9 cellular contexts compared by ENCODE assay signal in genomic region chr5:141512390-141513020, GRCh38. TPM values are rescaled to one million over a fixed set of nuclear protein-coding genes. Genes with fewer than 3 reads are reported as not detected.
DNase-seq lines count a peak whose midpoint lies in the region; ATAC-seq and TF ChIP-seq lines count a peak whose summit lies in the region.
"Had no signal": no experiment of that assay in that cellular context is flagged by ENCODE, and none has a peak within 500 bp of the region (broad histone marks: within the 10 kb centered on the region; RNA-seq: fewer than 3 reads in every experiment).

No MANE protein-coding gene starts in this region.

- ATAC-seq in HG02798 (IDR thresholded peaks at IDR 0.05; ENCODE audit: poor library complexity, unreplicated experiment): peak; percentile 15
- ATAC-seq in Right ventricle myocardium superior (ENCODE audit: poor library complexity): peak; percentile 43

- TF ChIP-seq POLR2A in transverse colon (IDR thresholded peaks at IDR 0.05): no peak

- peak overlapping the region; percentile 99 for H2BK5ac ChIP-seq in trophoblast cell (ENCODE audit: low read depth, low read length, poor library complexity)

- H3K9me3 ChIP-seq in Caco-2 (no peaks in the 10 kb centered on the region), trophoblast cell (ENCODE audit: insufficient read depth, low read depth, low read length) (no peaks in the 10 kb centered on the region), transverse colon (no peaks in the 10 kb centered on the region)

- no peaks in the 10 kb centered on the region for H3K27me3 Mint-ChIP-seq in Caco-2 (ENCODE audit: insufficient read depth, unreplicated experiment)
- no peaks in the 10 kb centered on the region for H3K27me3 Mint-ChIP-seq in activated naive CD4-positive, alpha-beta T cell treated with anti-CD3 and anti-CD28 coated beads, Interleukin-2, amount 50 U/mL, for 24 hours

- peak; percentile 64 to 77 for DNase-seq in Caco-2
- peak; percentile 48 to 51 for DNase-seq in SHP77 (lab: John Stamatoyannopoulos, UW)
- peak; percentile 89 for DNase-seq in Right ventricle myocardium superior
- DNase-seq in trophoblast cell: peak; percentile 73 to 89
- DNase-seq in transverse colon: peak; percentile 90
- DNase-seq in occipital lobe (lab: John Stamatoyannopoulos, UW): no peak

- H3K4ac ChIP-seq in trophoblast cell (ENCODE audit: low read depth, low read length): peak overlapping the region; percentile 93

- H3K23ac ChIP-seq in trophoblast cell (ENCODE audit: low read length): no peak overlapping the region

- in situ Hi-C loops in transverse colon (cut with MboI; ENCODE audit: low pct_ligation_motif_present in 1 of 4, low pct_unique_long_range_greater_than_20kb in 1 of 4, low sequenced_read_pairs in 3 of 4): no loop called here

- CTCF ChIA-PET in Caco-2 (lab: Charles Lee): interaction anchor here (0.6 to 1.0 kb wide), 2 partner anchors 52 to 304 kb away, joined by 3 read pairs; no protein-coding TSS in a partner anchor

- peak overlapping the region; percentile 99 for H2BK120ac ChIP-seq in trophoblast cell (ENCODE audit: insufficient read depth, low read length, poor library complexity)

- H4K91ac ChIP-seq in trophoblast cell (ENCODE audit: low read depth, low read length): peak overlapping the region; percentile 99

- no peak overlapping the region for H3K4me3 Mint-ChIP-seq in Caco-2 (ENCODE audit: unreplicated experiment)
- peak overlapping the region; percentile 86 for H3K4me3 Mint-ChIP-seq in activated naive CD4-positive, alpha-beta T cell treated with anti-CD3 and anti-CD28 coated beads, Interleukin-2, amount 50 U/mL, for 24 hours

- H3K18ac ChIP-seq in trophoblast cell (ENCODE audit: low read length): peak overlapping the region; percentile 89

- H3K4me1 Mint-ChIP-seq in Caco-2 (ENCODE audit: low read depth, unreplicated experiment): no peaks in the 10 kb centered on the region
- peaks cover 42% of the 10 kb centered on the region for H3K4me1 Mint-ChIP-seq in activated naive CD4-positive, alpha-beta T cell treated with anti-CD3 and anti-CD28 coated beads, Interleukin-2, amount 50 U/mL, for 24 hours

- H3K27ac ChIP-seq in trophoblast cell (ENCODE audit: low read depth, low read length) (peak overlapping the region; percentile 99), transverse colon (peak overlapping the region; percentile 78 to 91 (median 89))

- peaks cover 62% of the 10 kb centered on the region for H3K36me3 Mint-ChIP-seq in Caco-2 (ENCODE audit: insufficient read depth, unreplicated experiment)
- H3K36me3 Mint-ChIP-seq in activated naive CD4-positive, alpha-beta T cell treated with anti-CD3 and anti-CD28 coated beads, Interleukin-2, amount 50 U/mL, for 24 hours: peaks cover 6% of the 10 kb centered on the region

- H3K4me3 ChIP-seq in Caco-2 (ENCODE audit: low read depth, low read length) (no peak overlapping the region), trophoblast cell (ENCODE audit: low read depth, low read length) (peak overlapping the region; percentile 67), transverse colon (peak overlapping the region; percentile 43 to 50 (median 48))

- H2AFZ ChIP-seq in trophoblast cell (ENCODE audit: insufficient read depth, low read length, poor library complexity): peak overlapping the region; percentile 62

- no CpG with 5 or more reads among the region's 32 CpGs for WGBS in trophoblast cell (ENCODE audit: extremely low coverage, insufficient coverage, insufficient read length)
- 5 to 12% methylated on average over 9 to 32 of the region's 32 CpGs for whole genome bisulfite sequencing in transverse colon (ENCODE audit: low coverage in 1 of 2), 2 donors

- peak overlapping the region; percentile 97 for H2AK5ac ChIP-seq in trophoblast cell (ENCODE audit: low read length)

- peak overlapping the region; percentile 91 for H2BK12ac ChIP-seq in trophoblast cell (ENCODE audit: low read length)

- H3K79me1 ChIP-seq in trophoblast cell (ENCODE audit: low read length): peaks cover 81% of the 10 kb centered on the region

- peak overlapping the region; percentile 96 for H3K14ac ChIP-seq in trophoblast cell (ENCODE audit: low read length)

- peak overlapping the region; percentile 36 for H3K9ac ChIP-seq in trophoblast cell (ENCODE audit: low read length)

- peaks cover 25% of the 10 kb centered on the region for H3K79me2 ChIP-seq in trophoblast cell (ENCODE audit: control insufficient read depth, insufficient read depth, low read length, poor library complexity)

- intact Hi-C loops in Caco-2 (cut with micrococcal nuclease; ENCODE audit: unreplicated experiment): loop anchor here (2.0 kb wide), 1 partner anchor 100 kb away; the partner anchor contains the start of gene PCDHGA10
- intact Hi-C loops in Right ventricle myocardium superior (cut with DNase I): loop anchor here (2.0 kb wide), 1 partner anchor 36 kb away; no protein-coding TSS in a partner anchor
- intact Hi-C loops in transverse colon (cut with DNase I; ENCODE audit: low total_unique reads): loop anchor here (5.0 kb wide), 1 partner anchor 35 kb away; the partner anchor contains the start of gene PCDHGC3

- no peaks in the 10 kb centered on the region for H3K27me3 ChIP-seq in Caco-2 (replicated peaks; ENCODE audit: control insufficient read depth, insufficient read depth, low read length)
- H3K27me3 ChIP-seq in trophoblast cell (ENCODE audit: insufficient read depth, low read length): no peaks in the 10 kb centered on the region
- no peaks in the 10 kb centered on the region for H3K27me3 ChIP-seq in transverse colon

- POLR2A ChIA-PET in Caco-2 (lab: Charles Lee): no interaction called here

- peak overlapping the region; percentile 85 for H4K8ac ChIP-seq in trophoblast cell (ENCODE audit: low read depth, low read length)

- no TSS peak for BruUV-seq in Caco-2 (replicated peaks; lab: Mats Ljungman, UMichigan)

- H3K4me2 ChIP-seq in trophoblast cell (ENCODE audit: low read length): peak overlapping the region; percentile 65

- no peak for TF ChIP-seq EP300 in transverse colon (IDR thresholded peaks at IDR 0.05; ENCODE audit: low read depth)

- no peaks in the 10 kb centered on the region for H3K4me1 ChIP-seq in Caco-2
- peaks cover 67 to 72% of the 10 kb centered on the region in 2 experiments for H3K4me1 ChIP-seq in trophoblast cell (ENCODE audit: control insufficient read depth in 1 of 2, insufficient read depth in 2 of 2, low read length in 2 of 2)
- peaks cover 23 to 54% (median 34%) of the 10 kb centered on the region in 4 donors for H3K4me1 ChIP-seq in transverse colon

- no peaks in the 10 kb centered on the region for H3K9me3 Mint-ChIP-seq in Caco-2 (ENCODE audit: unreplicated experiment)
- no peaks in the 10 kb centered on the region for H3K9me3 Mint-ChIP-seq in activated naive CD4-positive, alpha-beta T cell treated with anti-CD3 and anti-CD28 coated beads, Interleukin-2, amount 50 U/mL, for 24 hours

- peak overlapping the region; percentile 83 for H4K12ac ChIP-seq in trophoblast cell (ENCODE audit: low read depth, low read length)

- peak overlapping the region; percentile 58 for H3K27ac Mint-ChIP-seq in Caco-2 (ENCODE audit: unreplicated experiment)
- H3K27ac Mint-ChIP-seq in activated naive CD4-positive, alpha-beta T cell treated with anti-CD3 and anti-CD28 coated beads, Interleukin-2, amount 50 U/mL, for 24 hours: peak overlapping the region; percentile 71

- TF ChIP-seq CTCF in Caco-2 (IDR thresholded peaks at IDR 0.05; ENCODE audit: insufficient read depth in 1 of 2, low read depth in 1 of 2, low read length in 1 of 2, severe bottlenecking in 1 of 2, unreplicated experiment in 1 of 2) (peak; percentile 67 to 85), transverse colon (IDR thresholded peaks at IDR 0.05) (peak; percentile 85 to 94 (median 87))

- no peaks in the 10 kb centered on the region; the same call in 1 of the 2 replicates for H3K36me3 ChIP-seq in Caco-2 (ENCODE audit: control insufficient read depth, insufficient read depth, low read length)
- H3K36me3 ChIP-seq in trophoblast cell (ENCODE audit: control insufficient read depth in 1 of 2, insufficient read depth in 2 of 2, low read length in 2 of 2): peaks cover 24 to 31% of the 10 kb centered on the region in 2 experiments
- peaks cover 0 to 7% (median 0%) of the 10 kb centered on the region in 4 donors for H3K36me3 ChIP-seq in transverse colon

RNA-seq across cellular contexts. Expression of gene PCDHGC5, which starts 23.6 kb away (rescaled TPM):
- total RNA-seq in Caco-2 (2022): 0.21 and 0.25 TPM in 2 replicates
- total RNA-seq in Right ventricle myocardium superior: 3.0 TPM
- polyA plus RNA-seq in trophoblast cell (2013): 0.85 and 0.88 TPM in 2 replicates
- 1 to 10 TPM in 2 of 4 donors, under 1 TPM in 2; 0.20 to 2.5 (median 1.0) TPM for total RNA-seq in transverse colon
- 6.2 TPM for total RNA-seq in occipital lobe
- total RNA-seq: activated CD8-positive, alpha-beta memory T cell treated with anti-CD3 and anti-CD28 coated beads for 36 hours had no signal

RNA-seq across cellular contexts. Expression of gene PCDHGC4, which starts 27.7 kb away (rescaled TPM):
- total RNA-seq in Caco-2 (2022): 0.28 and 0.39 TPM in 2 replicates
- 3.0 TPM for total RNA-seq in Right ventricle myocardium superior
- 2.5 and 3.3 TPM in 2 replicates for polyA plus RNA-seq in trophoblast cell (2013)
- total RNA-seq in transverse colon: 10 to 100 TPM in 1 of 4 donors, 1 to 10 TPM in 3; 1.8 to 26.5 (median 2.7) TPM
- total RNA-seq in occipital lobe: 91.2 TPM
- total RNA-seq: activated CD8-positive, alpha-beta memory T cell treated with anti-CD3 and anti-CD28 coated beads for 36 hours had no signal

RNA-seq across cellular contexts. Expression of gene PCDHGC3, which starts 36.7 kb away (rescaled TPM):
- total RNA-seq in Caco-2 (2022) (1.3 and 2.9 TPM in 2 replicates), Right ventricle myocardium superior (17.1 TPM), transverse colon (10 to 100 TPM in 3 of 4 donors, 1 to 10 TPM in 1; 6.0 to 17.0 (median 13.6) TPM), occipital lobe (35.6 TPM)
- 129 and 131 TPM in 2 replicates for polyA plus RNA-seq in trophoblast cell (2013)
